Comparison of ENCODE assay signal across 11 cellular contexts in genomic region chr5:142753114-142753764, GRCh38. TPM values are rescaled to one million over a fixed set of nuclear protein-coding genes. Genes with fewer than 3 reads are reported as not detected.
DNase-seq lines count a peak whose midpoint lies in the region; ATAC-seq and TF ChIP-seq lines count a peak whose summit lies in the region.
"Had no signal": no experiment of that assay in that cellular context is flagged by ENCODE, and none has a peak within 500 bp of the region (broad histone marks: within the 10 kb centered on the region; RNA-seq: fewer than 3 reads in every experiment).

No MANE protein-coding gene starts in this region.

- peak overlapping the region; percentile 3 for H3K27ac Mint-ChIP-seq in neural crest cell (ENCODE audit: unreplicated experiment)
- H3K27ac Mint-ChIP-seq: endodermal cell; stimulated activated naive CD8-positive, alpha-beta T cell treated with anti-CD3 and anti-CD28 coated beads, Interleukin-15, Interleukin-2, amounts not matched to agents 100 ng/mL and 50 ng/mL, for 24 hours had no signal

- no peaks in the 10 kb centered on the region for H3K27me3 ChIP-seq in transverse colon

- no peaks in the 10 kb centered on the region for H3K36me3 Mint-ChIP-seq in neural crest cell (ENCODE audit: low read depth)

- in situ Hi-C loops in transverse colon (cut with MboI; ENCODE audit: low pct_ligation_motif_present in 1 of 4, low pct_unique_long_range_greater_than_20kb in 1 of 4, low sequenced_read_pairs in 3 of 4), result loop anchor here in 3 of 4 donors (10.0 kb wide), 3 partner anchors 112 to 132 kb away; no protein-coding TSS in a partner anchor

- peaks cover 6 to 16% (median 7%) of the 10 kb centered on the region in 4 donors for H3K4me1 ChIP-seq in transverse colon

- H3K36me3 ChIP-seq in transverse colon, result no peaks in the 10 kb centered on the region

- H3K27me3 Mint-ChIP-seq in neural crest cell (ENCODE audit: low read depth), result no peaks in the 10 kb centered on the region

- no peak for TF ChIP-seq EP300 in transverse colon (IDR thresholded peaks at IDR 0.05; ENCODE audit: low read depth)

- peaks cover 2% of the 10 kb centered on the region for H3K9me3 Mint-ChIP-seq in neural crest cell
- H3K9me3 Mint-ChIP-seq: endodermal cell; stimulated activated naive CD8-positive, alpha-beta T cell treated with anti-CD3 and anti-CD28 coated beads, Interleukin-15, Interleukin-2, amounts not matched to agents 100 ng/mL and 50 ng/mL, for 24 hours had no signal

- H3K27ac ChIP-seq in transverse colon, result peak overlapping the region; percentile 28 to 54 (median 42)

- ATAC-seq in GM18520 (IDR thresholded peaks at IDR 0.05; ENCODE audit: unreplicated experiment) (no peak), HG02852 (IDR thresholded peaks at IDR 0.05; ENCODE audit: unreplicated experiment) (no peak)

- 51% methylated on average over 2 to 4 of the region's 4 CpGs for WGBS in transverse colon (ENCODE audit: low coverage in 1 of 2), 2 donors

- TF ChIP-seq POLR2A in transverse colon (IDR thresholded peaks at IDR 0.05), result no peak

- peaks cover 4% of the 10 kb centered on the region for H3K4me1 Mint-ChIP-seq in neural crest cell

- no peak for TF ChIP-seq CTCF in fibroblast of pulmonary artery (IDR thresholded peaks at IDR 0.05; ENCODE audit: low read length, missing control alignments)
- TF ChIP-seq CTCF in neural crest cell (conservative IDR thresholded peaks at IDR 0.05), result no peak
- TF ChIP-seq CTCF in transverse colon (IDR thresholded peaks at IDR 0.05), result no peak

- peak; percentile 24 for DNase-seq in DMS53 (lab: John Stamatoyannopoulos, UW)
- no peak for DNase-seq in DMS53 treated with DMSO at 0.1 percent for 48 hours (lab: John Stamatoyannopoulos, UW; ENCODE audit: unreplicated experiment)
- peak; percentile 84 for DNase-seq in fibroblast of pulmonary artery (ENCODE audit: low read depth)
- DNase-seq in neural crest cell (ENCODE audit: low read depth, low spot score), result no peak
- DNase-seq in transverse colon, result peak; percentile 23
- no peak for DNase-seq in effector CD4-positive, alpha-beta T cell
- DNase-seq: endodermal cell, islet precursor cell had no signal

- H3K4me3 Mint-ChIP-seq in neural crest cell, result no peak overlapping the region
- H3K4me3 Mint-ChIP-seq: endodermal cell; stimulated activated naive CD8-positive, alpha-beta T cell treated with anti-CD3 and anti-CD28 coated beads, Interleukin-15, Interleukin-2, amounts not matched to agents 100 ng/mL and 50 ng/mL, for 24 hours had no signal

- intact Hi-C loops in transverse colon (cut with DNase I; ENCODE audit: low total_unique reads), result no loop called here

- H3K9me3 ChIP-seq in transverse colon, result no peaks in the 10 kb centered on the region

- H3K4me3 ChIP-seq in fibroblast of pulmonary artery (replicated peaks; ENCODE audit: low read depth, low read length), result no peak overlapping the region
- no peak overlapping the region for H3K4me3 ChIP-seq in transverse colon

RNA-seq across cellular contexts. Expression of gene ARHGAP26, which starts 16.9 kb away (rescaled TPM):
- total RNA-seq in neural crest cell (4.9 and 5.5 TPM in 2 replicates), transverse colon (10 to 100 TPM; 61.0 to 76.7 (median 61.2) TPM)

Comparison
In these comparisons a context has a peak if more than half of its experiments do, and no peak if none do; other contexts are left out.
1. DNase-seq: peak in DMS53 (single experiment), fibroblast of pulmonary artery (single experiment) and transverse colon (single experiment); none in DMS53 treated with DMSO at 0.1 percent for 48 hours (single experiment), neural crest cell (single experiment) and effector CD4-positive, alpha-beta T cell (single experiment).